ENCODE assay signal across 18 cellular contexts in the genomic region with DNA sequence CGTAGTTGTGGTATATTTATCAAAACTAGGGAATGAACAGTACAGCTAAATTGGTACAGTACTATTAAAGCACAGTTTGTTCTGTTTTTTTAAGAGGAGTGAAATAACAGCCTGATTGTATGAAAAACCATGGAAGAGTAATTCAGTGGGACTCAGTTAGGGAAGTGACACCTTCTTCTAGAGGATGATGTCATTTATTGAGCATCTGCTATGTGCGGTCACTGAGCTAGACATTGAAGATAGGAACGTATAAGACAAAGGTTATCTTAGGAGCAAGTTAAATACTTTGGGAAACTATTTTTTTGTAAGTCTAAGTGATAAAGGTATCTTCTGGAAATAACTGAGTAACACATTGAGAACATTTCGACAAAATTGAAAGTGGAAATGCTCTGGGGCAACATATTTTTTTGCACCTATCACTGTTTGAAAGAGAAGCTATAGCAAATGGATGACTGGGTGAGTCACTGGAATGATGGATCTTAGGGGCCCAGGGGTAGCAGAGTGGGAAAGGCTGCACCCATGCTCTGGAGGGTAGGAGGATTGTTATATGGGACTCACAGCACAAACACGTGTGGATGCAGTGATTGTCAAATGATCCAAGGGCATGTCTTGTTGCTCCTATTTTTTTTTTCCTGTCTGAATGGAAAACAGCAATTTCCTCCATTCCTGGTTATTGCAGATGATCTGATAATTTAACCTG. TPM values are rescaled to one million over a fixed set of nuclear protein-coding genes. Genes with fewer than 3 reads are reported as not detected.
A peak's percentile ranks its signal among the peaks of the same experiment; 100 is the strongest.
DNase-seq lines count a peak whose midpoint lies in the region; ATAC-seq, FAIRE-seq and TF ChIP-seq lines count a peak whose summit lies in the region.
"Had no signal": no experiment of that assay in that cellular context is flagged by ENCODE, and none has a peak within 500 bp of the region (broad histone marks: within the 10 kb centered on the region; RNA-seq: fewer than 3 reads in every experiment).

No MANE protein-coding gene starts in this region.

- no peak overlapping the region for H3K9ac ChIP-seq in astrocyte (ENCODE audit: low read length)

- no peak for FAIRE-seq in astrocyte (lab: Jason Lieb, UNC)
- FAIRE-seq: HTR-8/SVneo, urothelium cell line had no signal

- POLR2A ChIA-PET in OCI-LY7 (lab: Charles Lee) = interaction anchor here (0.6 to 1.7 kb wide), 8 partner anchors 9 to 233 kb away, joined by 3 to 6 read pairs (median 3); no protein-coding TSS in a partner anchor

- peaks cover 6% of the 10 kb centered on the region for H3K9me3 Mint-ChIP-seq in activated T-cell treated with anti-CD3 and anti-CD28 coated beads, Interleukin-2, amount 50 U/mL, for 4 hours
- no peaks in the 10 kb centered on the region for H3K9me3 Mint-ChIP-seq in astrocyte (ENCODE audit: unreplicated experiment)
- no peaks in the 10 kb centered on the region for H3K9me3 Mint-ChIP-seq in stimulated activated naive B cell treated with anti-CD40 and anti-IgM and Interleukin-4, amounts not matched to agents 10 μg/mL and 1 μg/mL and 100 μg/mL, for 72 hours
- H3K9me3 Mint-ChIP-seq: activated B cell treated with CpG ODN at 0.5 μM for 24 hours; effector memory CD8-positive, alpha-beta T cell; memory B cell had no signal

- H3K27ac ChIP-seq in OCI-LY7 (ENCODE audit: low read depth, low read length, poor library complexity, severe bottlenecking) = no peak overlapping the region
- no peak overlapping the region for H3K27ac ChIP-seq in astrocyte (ENCODE audit: low read depth, low read length)
- H3K27ac ChIP-seq: stomach had no signal

- H2AFZ ChIP-seq in OCI-LY7 (ENCODE audit: low read length) = no peak overlapping the region
- no peak overlapping the region for H2AFZ ChIP-seq in astrocyte (ENCODE audit: low read depth, low read length)

- peaks cover 5% of the 10 kb centered on the region for H3K4me1 ChIP-seq in OCI-LY7 (ENCODE audit: insufficient read depth, low read length, poor library complexity, severe bottlenecking)
- peaks cover 4% of the 10 kb centered on the region for H3K4me1 ChIP-seq in astrocyte (ENCODE audit: insufficient read depth, low read length)
- H3K4me1 ChIP-seq: Caco-2 had no signal

- H3K4me1 Mint-ChIP-seq in activated T-cell treated with anti-CD3 and anti-CD28 coated beads, Interleukin-2, amount 50 U/mL, for 4 hours (ENCODE audit: low read depth) = peaks cover 87% of the 10 kb centered on the region
- peaks cover 31% of the 10 kb centered on the region for H3K4me1 Mint-ChIP-seq in astrocyte (ENCODE audit: low read depth, unreplicated experiment)
- H3K4me1 Mint-ChIP-seq in stimulated activated naive B cell treated with anti-CD40 and anti-IgM and Interleukin-4, amounts not matched to agents 10 μg/mL and 1 μg/mL and 100 μg/mL, for 72 hours = peaks cover 46 to 53% of the 10 kb centered on the region in 2 donors

- H3K79me2 ChIP-seq in OCI-LY7 (ENCODE audit: insufficient read depth, low read depth, low read length) (no peaks in the 10 kb centered on the region), astrocyte (ENCODE audit: insufficient read depth, low read length) (no peaks in the 10 kb centered on the region)

- no peak for DNase-seq in activated T-cell treated with anti-CD3 and anti-CD28 coated beads, Interleukin-2, amount 50 U/mL, for 4 hours
- DNase-seq in activated T-cell treated with anti-CD3 and anti-CD28 coated beads for 4 hours (no peak), OCI-LY7 (ENCODE audit: low spot score) (no peak), astrocyte (ENCODE audit: low read depth) (no peak), SKM-1 (lab: John Stamatoyannopoulos, UW; ENCODE audit: unreplicated experiment) (no peak), NCI-H1930 (lab: John Stamatoyannopoulos, UW) (no peak)
- no peak for DNase-seq in stimulated activated naive B cell treated with anti-CD40 and anti-IgM and Interleukin-4, amounts not matched to agents 10 μg/mL and 1 μg/mL and 100 μg/mL, for 72 hours
- DNase-seq: activated B cell treated with CpG ODN at 0.5 μM for 24 hours; anterior cingulate cortex; Caco-2; effector memory CD8-positive, alpha-beta T cell; islet precursor cell; NK-92 treated with Interleukin-12 subunit alpha and Interleukin-12 subunit beta, amount 100 ng/mL, for 24 hours; stomach had no signal

- no peak for ATAC-seq in activated T-cell treated with anti-CD3 and anti-CD28 coated beads, Interleukin-2, amount 50 U/mL, for 4 hours
- ATAC-seq in stimulated activated naive B cell treated with anti-CD40 and anti-IgM and Interleukin-4, amounts not matched to agents 10 μg/mL and 1 μg/mL and 100 μg/mL, for 72 hours (replicated peaks) = no peak
- ATAC-seq in HG02884 (IDR thresholded peaks at IDR 0.05; ENCODE audit: unreplicated experiment) = no peak
- ATAC-seq: effector memory CD8-positive, alpha-beta T cell had no signal

- no peaks in the 10 kb centered on the region for H3K9me3 ChIP-seq in OCI-LY7 (ENCODE audit: low read length)
- no peaks in the 10 kb centered on the region for H3K9me3 ChIP-seq in astrocyte (ENCODE audit: insufficient read depth, low read depth, low read length)
- H3K9me3 ChIP-seq: Caco-2, stomach had no signal

- H3K4me3 Mint-ChIP-seq in activated T-cell treated with anti-CD3 and anti-CD28 coated beads, Interleukin-2, amount 50 U/mL, for 4 hours = peak overlapping the region; percentile 2
- no peak overlapping the region for H3K4me3 Mint-ChIP-seq in astrocyte (ENCODE audit: unreplicated experiment)
- H3K4me3 Mint-ChIP-seq in stimulated activated naive B cell treated with anti-CD40 and anti-IgM and Interleukin-4, amounts not matched to agents 10 μg/mL and 1 μg/mL and 100 μg/mL, for 72 hours = no peak overlapping the region
- H3K4me3 Mint-ChIP-seq: activated B cell treated with CpG ODN at 0.5 μM for 24 hours, memory B cell had no signal

- CTCF ChIA-PET in OCI-LY7 (lab: Charles Lee; ENCODE audit: unreplicated experiment) = no interaction called here

- H3K36me3 Mint-ChIP-seq in activated T-cell treated with anti-CD3 and anti-CD28 coated beads, Interleukin-2, amount 50 U/mL, for 4 hours (ENCODE audit: insufficient read depth) = peaks cover 56% of the 10 kb centered on the region
- peaks cover 21% of the 10 kb centered on the region for H3K36me3 Mint-ChIP-seq in astrocyte (ENCODE audit: low read depth, unreplicated experiment)
- H3K36me3 Mint-ChIP-seq in stimulated activated naive B cell treated with anti-CD40 and anti-IgM and Interleukin-4, amounts not matched to agents 10 μg/mL and 1 μg/mL and 100 μg/mL, for 72 hours = peaks cover 48 to 70% of the 10 kb centered on the region in 2 donors

- H4K20me1 ChIP-seq in OCI-LY7 (ENCODE audit: insufficient read depth, low read length) = no peaks in the 10 kb centered on the region
- peaks cover 5% of the 10 kb centered on the region for H4K20me1 ChIP-seq in astrocyte (ENCODE audit: insufficient read depth, low read length)

- TF ChIP-seq CTCF in OCI-LY7 (conservative IDR thresholded peaks at IDR 0.05; ENCODE audit: low read length) (no peak), astrocyte (IDR thresholded peaks at IDR 0.05; ENCODE audit: insufficient read depth, low read depth, low read length) (no peak)

- H3K36me3 ChIP-seq in OCI-LY7 (ENCODE audit: insufficient read depth, low read length) (peaks cover 88% of the 10 kb centered on the region), astrocyte (ENCODE audit: insufficient read depth, low read length) (no peaks in the 10 kb centered on the region)

- H3K9me2 ChIP-seq in OCI-LY7 (ENCODE audit: insufficient read depth, low read length) = no peaks in the 10 kb centered on the region

- H3K27me3 Mint-ChIP-seq in activated T-cell treated with anti-CD3 and anti-CD28 coated beads, Interleukin-2, amount 50 U/mL, for 4 hours (ENCODE audit: low read depth) = no peaks in the 10 kb centered on the region
- no peaks in the 10 kb centered on the region for H3K27me3 Mint-ChIP-seq in astrocyte (ENCODE audit: low read depth, unreplicated experiment)
- no peaks in the 10 kb centered on the region for H3K27me3 Mint-ChIP-seq in stimulated activated naive B cell treated with anti-CD40 and anti-IgM and Interleukin-4, amounts not matched to agents 10 μg/mL and 1 μg/mL and 100 μg/mL, for 72 hours
- H3K27me3 Mint-ChIP-seq: activated B cell treated with CpG ODN at 0.5 μM for 24 hours; effector memory CD8-positive, alpha-beta T cell; memory B cell had no signal

- intact Hi-C loops in OCI-LY7 (cut with micrococcal nuclease; ENCODE audit: unreplicated experiment) = no loop called here

- BruUV-seq in OCI-LY7 (replicated peaks; lab: Mats Ljungman, UMichigan) = TSS peak; percentile 15

- H3K27ac Mint-ChIP-seq in astrocyte (ENCODE audit: unreplicated experiment) = peak overlapping the region; percentile 30
- H3K27ac Mint-ChIP-seq in stimulated activated naive B cell treated with anti-CD40 and anti-IgM and Interleukin-4, amounts not matched to agents 10 μg/mL and 1 μg/mL and 100 μg/mL, for 72 hours = peak overlapping the region; percentile 79
- H3K27ac Mint-ChIP-seq: activated B cell treated with CpG ODN at 0.5 μM for 24 hours, memory B cell had no signal

- no peaks in the 10 kb centered on the region for H3K27me3 ChIP-seq in astrocyte (ENCODE audit: insufficient read depth, low read length)
- H3K27me3 ChIP-seq: stomach had no signal

- H3K4me2 ChIP-seq in OCI-LY7 (ENCODE audit: low read length) = no peak overlapping the region
- no peak overlapping the region for H3K4me2 ChIP-seq in astrocyte (ENCODE audit: low read length)

- no peak overlapping the region for H3K4me3 ChIP-seq in OCI-LY7 (ENCODE audit: low read depth, low read length, poor library complexity, severe bottlenecking)
- H3K4me3 ChIP-seq in astrocyte (ENCODE audit: insufficient read depth, low read depth, low read length) = no peak overlapping the region
- H3K4me3 ChIP-seq: stomach had no signal

RNA-seq across cellular contexts. Expression of gene OXNAD1, which starts 43.0 kb away (rescaled TPM):
- total RNA-seq in activated T-cell treated with anti-CD3 and anti-CD28 coated beads, Interleukin-2, amount 50 U/mL, for 4 hours = 10 to 100 TPM; 24.6 to 25.5 (median 24.8) TPM
- total RNA-seq in OCI-LY7 (2014; rRNA removed; shearing (Covaris generic)) = 16.6 and 18.7 TPM in 2 replicates
- total RNA-seq in OCI-LY7 (2022) = 18.1 and 22.0 TPM in 2 replicates
- total RNA-seq in astrocyte = 10.5 and 10.6 TPM in 2 replicates

RNA-seq across cellular contexts. Expression of gene DPH3, which starts 43.2 kb away (rescaled TPM):
- total RNA-seq in activated T-cell treated with anti-CD3 and anti-CD28 coated beads, Interleukin-2, amount 50 U/mL, for 4 hours = 10 to 100 TPM; 30.2 to 37.9 (median 33.4) TPM
- total RNA-seq in OCI-LY7 (2014; rRNA removed; shearing (Covaris generic)) = 4.8 and 7.3 TPM in 2 replicates
- total RNA-seq in OCI-LY7 (2022) = 14.4 and 19.0 TPM in 2 replicates
- total RNA-seq in astrocyte = 55.3 and 61.5 TPM in 2 replicates
